8 cellular contexts compared by ENCODE assay signal in genomic region chr14:73789996-73790581, GRCh38.
DNase-seq lines count a peak whose midpoint lies in the region; ATAC-seq and TF ChIP-seq lines count a peak whose summit lies in the region.

No MANE protein-coding gene starts in this region.

- no peaks in the 10 kb centered on the region for H3K9me3 ChIP-seq in left ventricle myocardium inferior (replicated peaks)
- no peaks in the 10 kb centered on the region for H3K9me3 ChIP-seq in HAP-1

- peaks cover 71% of the 10 kb centered on the region for H3K4me1 ChIP-seq in left ventricle myocardium inferior
- H3K4me1 ChIP-seq in HAP-1, result peaks cover 21% of the 10 kb centered on the region

- intact Hi-C loops in left ventricle myocardium inferior (cut with micrococcal nuclease), result loop anchor here (5.0 kb wide), 1 partner anchor 38 kb away; no protein-coding TSS in a partner anchor

- no peak overlapping the region for H3K4me3 ChIP-seq in left ventricle myocardium inferior
- no peak overlapping the region for H3K4me3 ChIP-seq in skeletal muscle cell (ENCODE audit: low read depth, low read length)
- no peak overlapping the region for H3K4me3 ChIP-seq in HAP-1

- H3K27me3 ChIP-seq in left ventricle myocardium inferior (ENCODE audit: low read depth), result no peaks in the 10 kb centered on the region
- no peaks in the 10 kb centered on the region for H3K27me3 ChIP-seq in HAP-1 (ENCODE audit: low read depth)

- peak; percentile 96 for DNase-seq in EL
- DNase-seq in amygdala (lab: John Stamatoyannopoulos, UW), result peak in 52 of 56 donors; percentile 19 to 89 (median 66)
- peak; percentile 63 for DNase-seq in left ventricle myocardium inferior
- peak; percentile 93 for DNase-seq in skeletal muscle cell (ENCODE audit: low read depth)
- DNase-seq in stimulated activated naive CD8-positive, alpha-beta T cell treated with anti-CD3 and anti-CD28 coated beads, Interleukin-15, Interleukin-2, amounts not matched to agents 100 U/mL and 50 U/mL, for 24 hours, result no peak
- no peak for DNase-seq in HAP-1 (ENCODE audit: low spot score in 2 of 2)
- no peak for DNase-seq in NCI-H2029 (lab: John Stamatoyannopoulos, UW)
- DNase-seq in DMS 273 (lab: John Stamatoyannopoulos, UW; ENCODE audit: unreplicated experiment), result no peak

- in situ Hi-C loops in HAP-1 (cut with MboI; ENCODE audit: low sequenced_read_pairs), result no loop called here

- no peaks in the 10 kb centered on the region for H3K36me3 ChIP-seq in left ventricle myocardium inferior
- no peaks in the 10 kb centered on the region for H3K36me3 ChIP-seq in HAP-1 (replicated peaks)

- peak overlapping the region; percentile 99 for H3K27ac ChIP-seq in left ventricle myocardium inferior (replicated peaks)

- ATAC-seq in stimulated activated naive CD8-positive, alpha-beta T cell treated with anti-CD3 and anti-CD28 coated beads, Interleukin-15, Interleukin-2, amounts not matched to agents 100 U/mL and 50 U/mL, for 24 hours, result no peak

- no peak for TF ChIP-seq CTCF in left ventricle myocardium inferior (IDR thresholded peaks at IDR 0.05; ENCODE audit: borderline replicate concordance)

Comparison
In these comparisons a context has a peak if more than half of its experiments do, and no peak if none do; other contexts are left out.
1. DNase-seq: peak in EL (single experiment), amygdala (52 of 56), left ventricle myocardium inferior (single experiment) and skeletal muscle cell (single experiment); none in stimulated activated naive CD8-positive, alpha-beta T cell treated with anti-CD3 and anti-CD28 coated beads, Interleukin-15, Interleukin-2, amounts not matched to agents 100 U/mL and 50 U/mL, for 24 hours (single experiment), HAP-1 (0 of 2), NCI-H2029 (single experiment) and DMS 273 (single experiment).